ENCODE assay signal across 1 cellular context in the genomic region with DNA sequence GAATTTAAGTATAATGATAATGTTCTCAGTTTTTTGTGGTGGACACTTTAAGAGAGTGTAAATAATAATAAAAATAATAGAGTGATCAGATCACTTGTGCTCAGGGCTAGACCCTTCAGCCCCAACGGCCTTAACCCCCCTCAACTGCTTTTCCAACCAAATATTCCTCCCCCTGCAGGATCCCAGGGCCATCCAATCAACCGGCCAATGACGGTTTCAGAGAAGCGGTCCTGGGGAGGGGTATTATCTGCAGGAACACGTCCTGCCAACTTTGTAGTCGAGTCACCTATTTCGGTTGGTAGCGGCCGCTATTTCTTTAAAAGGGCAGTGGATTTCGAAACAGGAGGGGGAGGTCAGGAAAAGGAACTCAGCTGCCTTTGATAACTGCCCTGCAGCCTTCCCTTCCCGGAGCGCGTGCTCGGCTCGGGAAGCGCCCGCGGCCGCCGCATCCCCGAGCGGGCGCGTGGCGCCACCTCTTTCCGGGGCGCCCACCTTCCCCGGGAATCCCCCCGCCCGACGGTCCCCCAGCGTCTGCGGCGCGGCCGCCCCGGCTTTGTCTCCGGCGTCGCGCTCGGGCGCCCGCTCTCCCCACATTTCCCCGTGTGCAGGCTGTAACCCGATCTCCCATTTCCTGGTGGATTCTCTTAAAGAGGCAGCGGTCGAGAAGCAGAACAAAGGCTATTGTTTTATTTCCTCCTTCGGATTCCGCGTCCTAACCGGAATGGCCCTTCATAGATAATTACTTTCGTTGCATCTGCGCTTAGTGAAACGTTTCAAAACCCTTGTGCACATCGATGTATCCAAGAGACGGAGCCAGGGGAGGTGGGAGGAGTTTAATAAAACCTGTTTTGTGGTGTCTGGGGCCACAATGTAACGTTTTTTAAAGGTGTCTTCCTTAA.
TF ChIP-seq lines count a peak whose summit lies in the region.

No MANE protein-coding gene starts in this region.

TF ChIP-seq in HEK293, 187 proteins besides CTCF, POLR2A, EP300 and RAD21 (continued from another document and continues in another):
- TF ChIP-seq ZNF16 (tag by site-specific recombination; IDR thresholded peaks at IDR 0.05; ENCODE audit: low read depth) (no peak), ZNF223 (tag by site-specific recombination; IDR thresholded peaks at IDR 0.05) (no peak), ZNF138 (tag by site-specific recombination; IDR thresholded peaks at IDR 0.05; ENCODE audit: borderline replicate concordance) (no peak), ZNF596 (tag by site-specific recombination; IDR thresholded peaks at IDR 0.05) (no peak), ZNF174 (tag by site-specific recombination; IDR thresholded peaks at IDR 0.05) (no peak), KLF9 (tag by site-specific recombination; IDR thresholded peaks at IDR 0.05; ENCODE audit: low read depth) (no peak), ZNF354C (tag by site-specific recombination; IDR thresholded peaks at IDR 0.05; ENCODE audit: borderline replicate concordance, low read depth) (no peak), KLF16 (tag by site-specific recombination; IDR thresholded peaks at IDR 0.05) (no peak), ZNF768 (tag by site-specific recombination; IDR thresholded peaks at IDR 0.05) (no peak), BCL11B (tag by site-specific recombination; IDR thresholded peaks at IDR 0.05; ENCODE audit: low read depth) (no peak), ZNF423 (tag by site-specific recombination; IDR thresholded peaks at IDR 0.05) (no peak), ZNF549 (tag by site-specific recombination; IDR thresholded peaks at IDR 0.05) (no peak), MZF1 (tag by site-specific recombination; IDR thresholded peaks at IDR 0.05; ENCODE audit: borderline replicate concordance) (no peak), ZNF785 (tag by site-specific recombination; IDR thresholded peaks at IDR 0.05) (no peak), ZNF248 (tag by site-specific recombination; IDR thresholded peaks at IDR 0.05) (no peak), ZNF266 (tag by site-specific recombination; IDR thresholded peaks at IDR 0.05; ENCODE audit: low read depth) (no peak), ZNF560 (tag by site-specific recombination; IDR thresholded peaks at IDR 0.05; ENCODE audit: borderline replicate concordance) (no peak), ZNF341 (tag by site-specific recombination; IDR thresholded peaks at IDR 0.05; ENCODE audit: low read depth) (peak; percentile 99), ZNF350 (tag by site-specific recombination; IDR thresholded peaks at IDR 0.05) (no peak), HOXC10 (CRISPR knock-in tag; IDR thresholded peaks at IDR 0.05) (no peak), ZBTB20 (tag by site-specific recombination; IDR thresholded peaks at IDR 0.05) (peak; percentile 79; the same call in 1 of the 2 replicates), ZNF202 (tag by site-specific recombination; IDR thresholded peaks at IDR 0.05; ENCODE audit: borderline replicate concordance) (no peak), ZNF747 (tag by site-specific recombination; IDR thresholded peaks at IDR 0.05) (no peak), ZNF146 (tag by site-specific recombination; IDR thresholded peaks at IDR 0.05) (no peak), ZNF433 (tag by site-specific recombination; IDR thresholded peaks at IDR 0.05; ENCODE audit: low read depth) (no peak), ZSCAN16 (tag by site-specific recombination; IDR thresholded peaks at IDR 0.05) (no peak), SP3 (tag by site-specific recombination; IDR thresholded peaks at IDR 0.05) (no peak), KLF8 (tag by site-specific recombination; IDR thresholded peaks at IDR 0.05) (no peak), ZNF48 (tag by site-specific recombination; IDR thresholded peaks at IDR 0.05) (no peak), ZNF521 (tag by site-specific recombination; IDR thresholded peaks at IDR 0.05) (no peak), ZNF670 (tag by site-specific recombination; IDR thresholded peaks at IDR 0.05; ENCODE audit: low read depth) (no peak), TRIM28 (IDR thresholded peaks at IDR 0.05; ENCODE audit: borderline replicate concordance, low read length) (no peak), ZEB2 (tag by site-specific recombination; IDR thresholded peaks at IDR 0.05) (0 out of 2 replicates have a peak, but pooled peaks have one; percentile 63), HOXD13 (CRISPR knock-in tag; IDR thresholded peaks at IDR 0.05; ENCODE audit: borderline replicate concordance) (no peak), GLI2 (tag by site-specific recombination; IDR thresholded peaks at IDR 0.05; ENCODE audit: borderline replicate concordance, low read depth) (no peak), ZNF791 (tag by site-specific recombination; IDR thresholded peaks at IDR 0.05) (no peak), KLF1 (tag by site-specific recombination; IDR thresholded peaks at IDR 0.05) (no peak), ZNF394 (tag by site-specific recombination; IDR thresholded peaks at IDR 0.05; ENCODE audit: borderline replicate concordance) (no peak), ZNF112 (tag by site-specific recombination; IDR thresholded peaks at IDR 0.05) (no peak), ZBTB7A (tag by site-specific recombination; IDR thresholded peaks at IDR 0.05; ENCODE audit: low read depth) (no peak), ZNF121 (tag by site-specific recombination; IDR thresholded peaks at IDR 0.05) (no peak), EGR2 (tag by site-specific recombination; IDR thresholded peaks at IDR 0.05; ENCODE audit: low read depth) (peak; percentile 17)
- TF ChIP-seq, protein P1, sequence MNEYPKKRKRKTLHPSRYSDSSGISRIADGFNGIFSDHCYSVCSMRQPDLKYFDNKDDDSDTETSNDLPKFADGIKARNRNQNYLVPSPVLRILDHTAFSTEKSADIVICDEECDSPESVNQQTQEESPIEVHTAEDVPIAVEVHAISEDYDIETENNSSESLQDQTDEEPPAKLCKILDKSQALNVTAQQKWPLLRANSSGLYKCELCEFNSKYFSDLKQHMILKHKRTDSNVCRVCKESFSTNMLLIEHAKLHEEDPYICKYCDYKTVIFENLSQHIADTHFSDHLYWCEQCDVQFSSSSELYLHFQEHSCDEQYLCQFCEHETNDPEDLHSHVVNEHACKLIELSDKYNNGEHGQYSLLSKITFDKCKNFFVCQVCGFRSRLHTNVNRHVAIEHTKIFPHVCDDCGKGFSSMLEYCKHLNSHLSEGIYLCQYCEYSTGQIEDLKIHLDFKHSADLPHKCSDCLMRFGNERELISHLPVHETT (tag by site-specific recombination; IDR thresholded peaks at IDR 0.05): no peak
- TF ChIP-seq, protein P2, sequence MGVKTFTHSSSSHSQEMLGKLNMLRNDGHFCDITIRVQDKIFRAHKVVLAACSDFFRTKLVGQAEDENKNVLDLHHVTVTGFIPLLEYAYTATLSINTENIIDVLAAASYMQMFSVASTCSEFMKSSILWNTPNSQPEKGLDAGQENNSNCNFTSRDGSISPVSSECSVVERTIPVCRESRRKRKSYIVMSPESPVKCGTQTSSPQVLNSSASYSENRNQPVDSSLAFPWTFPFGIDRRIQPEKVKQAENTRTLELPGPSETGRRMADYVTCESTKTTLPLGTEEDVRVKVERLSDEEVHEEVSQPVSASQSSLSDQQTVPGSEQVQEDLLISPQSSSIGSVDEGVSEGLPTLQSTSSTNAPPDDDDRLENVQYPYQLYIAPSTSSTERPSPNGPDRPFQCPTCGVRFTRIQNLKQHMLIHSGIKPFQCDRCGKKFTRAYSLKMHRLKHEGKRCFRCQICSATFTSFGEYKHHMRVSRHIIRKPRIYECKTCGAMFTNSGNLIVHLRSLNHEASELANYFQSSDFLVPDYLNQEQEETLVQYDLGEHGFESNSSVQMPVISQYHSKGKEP (tag by site-specific recombination; IDR thresholded peaks at IDR 0.05): no peak
- TF ChIP-seq, protein P3, sequence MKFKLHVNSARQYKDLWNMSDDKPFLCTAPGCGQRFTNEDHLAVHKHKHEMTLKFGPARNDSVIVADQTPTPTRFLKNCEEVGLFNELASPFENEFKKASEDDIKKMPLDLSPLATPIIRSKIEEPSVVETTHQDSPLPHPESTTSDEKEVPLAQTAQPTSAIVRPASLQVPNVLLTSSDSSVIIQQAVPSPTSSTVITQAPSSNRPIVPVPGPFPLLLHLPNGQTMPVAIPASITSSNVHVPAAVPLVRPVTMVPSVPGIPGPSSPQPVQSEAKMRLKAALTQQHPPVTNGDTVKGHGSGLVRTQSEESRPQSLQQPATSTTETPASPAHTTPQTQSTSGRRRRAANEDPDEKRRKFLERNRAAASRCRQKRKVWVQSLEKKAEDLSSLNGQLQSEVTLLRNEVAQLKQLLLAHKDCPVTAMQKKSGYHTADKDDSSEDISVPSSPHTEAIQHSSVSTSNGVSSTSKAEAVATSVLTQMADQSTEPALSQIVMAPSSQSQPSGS (tag by site-specific recombination; IDR thresholded peaks at IDR 0.05; ENCODE audit: low read depth): no peak
- TF ChIP-seq, protein P4, sequence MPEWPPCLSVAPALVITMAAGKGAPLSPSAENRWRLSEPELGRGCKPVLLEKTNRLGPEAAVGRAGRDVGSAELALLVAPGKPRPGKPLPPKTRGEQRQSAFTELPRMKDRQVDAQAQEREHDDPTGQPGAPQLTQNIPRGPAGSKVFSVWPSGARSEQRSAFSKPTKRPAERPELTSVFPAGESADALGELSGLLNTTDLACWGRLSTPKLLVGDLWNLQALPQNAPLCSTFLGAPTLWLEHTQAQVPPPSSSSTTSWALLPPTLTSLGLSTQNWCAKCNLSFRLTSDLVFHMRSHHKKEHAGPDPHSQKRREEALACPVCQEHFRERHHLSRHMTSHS (tag by site-specific recombination; IDR thresholded peaks at IDR 0.05): no peak
- TF ChIP-seq, protein P5, sequence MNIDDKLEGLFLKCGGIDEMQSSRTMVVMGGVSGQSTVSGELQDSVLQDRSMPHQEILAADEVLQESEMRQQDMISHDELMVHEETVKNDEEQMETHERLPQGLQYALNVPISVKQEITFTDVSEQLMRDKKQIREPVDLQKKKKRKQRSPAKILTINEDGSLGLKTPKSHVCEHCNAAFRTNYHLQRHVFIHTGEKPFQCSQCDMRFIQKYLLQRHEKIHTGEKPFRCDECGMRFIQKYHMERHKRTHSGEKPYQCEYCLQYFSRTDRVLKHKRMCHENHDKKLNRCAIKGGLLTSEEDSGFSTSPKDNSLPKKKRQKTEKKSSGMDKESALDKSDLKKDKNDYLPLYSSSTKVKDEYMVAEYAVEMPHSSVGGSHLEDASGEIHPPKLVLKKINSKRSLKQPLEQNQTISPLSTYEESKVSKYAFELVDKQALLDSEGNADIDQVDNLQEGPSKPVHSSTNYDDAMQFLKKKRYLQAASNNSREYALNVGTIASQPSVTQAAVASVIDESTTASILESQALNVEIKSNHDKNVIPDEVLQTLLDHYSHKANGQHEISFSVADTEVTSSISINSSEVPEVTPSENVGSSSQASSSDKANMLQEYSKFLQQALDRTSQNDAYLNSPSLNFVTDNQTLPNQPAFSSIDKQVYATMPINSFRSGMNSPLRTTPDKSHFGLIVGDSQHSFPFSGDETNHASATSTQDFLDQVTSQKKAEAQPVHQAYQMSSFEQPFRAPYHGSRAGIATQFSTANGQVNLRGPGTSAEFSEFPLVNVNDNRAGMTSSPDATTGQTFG (tag by site-specific recombination; IDR thresholded peaks at IDR 0.05; ENCODE audit: borderline replicate concordance): no peak
- TF ChIP-seq, protein P6, sequence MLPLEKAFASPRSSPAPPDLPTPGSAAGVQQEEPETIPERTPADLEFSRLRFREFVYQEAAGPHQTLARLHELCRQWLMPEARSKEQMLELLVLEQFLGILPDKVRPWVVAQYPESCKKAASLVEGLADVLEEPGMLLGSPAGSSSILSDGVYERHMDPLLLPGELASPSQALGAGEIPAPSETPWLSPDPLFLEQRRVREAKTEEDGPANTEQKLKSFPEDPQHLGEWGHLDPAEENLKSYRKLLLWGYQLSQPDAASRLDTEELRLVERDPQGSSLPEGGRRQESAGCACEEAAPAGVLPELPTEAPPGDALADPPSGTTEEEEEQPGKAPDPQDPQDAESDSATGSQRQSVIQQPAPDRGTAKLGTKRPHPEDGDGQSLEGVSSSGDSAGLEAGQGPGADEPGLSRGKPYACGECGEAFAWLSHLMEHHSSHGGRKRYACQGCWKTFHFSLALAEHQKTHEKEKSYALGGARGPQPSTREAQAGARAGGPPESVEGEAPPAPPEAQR (tag by site-specific recombination; IDR thresholded peaks at IDR 0.05): no peak
- TF ChIP-seq, protein P7, sequence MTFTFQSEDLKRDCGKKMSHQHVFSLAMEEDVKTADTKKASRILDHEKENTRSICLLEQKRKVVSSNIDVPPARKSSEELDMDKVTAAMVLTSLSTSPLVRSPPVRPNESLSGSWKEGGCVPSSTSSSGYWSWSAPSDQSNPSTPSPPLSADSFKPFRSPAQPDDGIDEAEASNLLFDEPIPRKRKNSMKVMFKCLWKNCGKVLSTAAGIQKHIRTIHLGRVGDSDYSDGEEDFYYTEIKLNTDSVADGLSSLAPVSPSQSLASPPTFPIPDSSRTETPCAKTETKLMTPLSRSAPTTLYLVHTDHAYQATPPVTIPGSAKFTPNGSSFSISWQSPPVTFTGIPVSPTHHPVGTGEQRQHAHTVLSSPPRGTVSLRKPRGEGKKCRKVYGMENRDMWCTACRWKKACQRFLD (tag by site-specific recombination; IDR thresholded peaks at IDR 0.05): no peak
- TF ChIP-seq, protein P8, sequence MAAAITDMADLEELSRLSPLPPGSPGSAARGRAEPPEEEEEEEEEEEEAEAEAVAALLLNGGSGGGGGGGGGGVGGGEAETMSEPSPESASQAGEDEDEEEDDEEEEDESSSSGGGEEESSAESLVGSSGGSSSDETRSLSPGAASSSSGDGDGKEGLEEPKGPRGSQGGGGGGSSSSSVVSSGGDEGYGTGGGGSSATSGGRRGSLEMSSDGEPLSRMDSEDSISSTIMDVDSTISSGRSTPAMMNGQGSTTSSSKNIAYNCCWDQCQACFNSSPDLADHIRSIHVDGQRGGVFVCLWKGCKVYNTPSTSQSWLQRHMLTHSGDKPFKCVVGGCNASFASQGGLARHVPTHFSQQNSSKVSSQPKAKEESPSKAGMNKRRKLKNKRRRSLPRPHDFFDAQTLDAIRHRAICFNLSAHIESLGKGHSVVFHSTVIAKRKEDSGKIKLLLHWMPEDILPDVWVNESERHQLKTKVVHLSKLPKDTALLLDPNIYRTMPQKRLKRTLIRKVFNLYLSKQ (tag by site-specific recombination; IDR thresholded peaks at IDR 0.05; ENCODE audit: borderline replicate concordance): no peak
- TF ChIP-seq, protein P9, sequence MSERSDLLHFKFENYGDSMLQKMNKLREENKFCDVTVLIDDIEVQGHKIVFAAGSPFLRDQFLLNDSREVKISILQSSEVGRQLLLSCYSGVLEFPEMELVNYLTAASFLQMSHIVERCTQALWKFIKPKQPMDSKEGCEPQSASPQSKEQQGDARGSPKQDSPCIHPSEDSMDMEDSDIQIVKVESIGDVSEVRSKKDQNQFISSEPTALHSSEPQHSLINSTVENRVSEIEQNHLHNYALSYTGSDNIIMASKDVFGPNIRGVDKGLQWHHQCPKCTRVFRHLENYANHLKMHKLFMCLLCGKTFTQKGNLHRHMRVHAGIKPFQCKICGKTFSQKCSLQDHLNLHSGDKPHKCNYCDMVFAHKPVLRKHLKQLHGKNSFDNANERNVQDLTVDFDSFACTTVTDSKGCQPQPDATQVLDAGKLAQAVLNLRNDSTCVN (tag by site-specific recombination; optimal IDR thresholded peaks at IDR 0.05): peak; percentile 79
- TF ChIP-seq, protein P10, sequence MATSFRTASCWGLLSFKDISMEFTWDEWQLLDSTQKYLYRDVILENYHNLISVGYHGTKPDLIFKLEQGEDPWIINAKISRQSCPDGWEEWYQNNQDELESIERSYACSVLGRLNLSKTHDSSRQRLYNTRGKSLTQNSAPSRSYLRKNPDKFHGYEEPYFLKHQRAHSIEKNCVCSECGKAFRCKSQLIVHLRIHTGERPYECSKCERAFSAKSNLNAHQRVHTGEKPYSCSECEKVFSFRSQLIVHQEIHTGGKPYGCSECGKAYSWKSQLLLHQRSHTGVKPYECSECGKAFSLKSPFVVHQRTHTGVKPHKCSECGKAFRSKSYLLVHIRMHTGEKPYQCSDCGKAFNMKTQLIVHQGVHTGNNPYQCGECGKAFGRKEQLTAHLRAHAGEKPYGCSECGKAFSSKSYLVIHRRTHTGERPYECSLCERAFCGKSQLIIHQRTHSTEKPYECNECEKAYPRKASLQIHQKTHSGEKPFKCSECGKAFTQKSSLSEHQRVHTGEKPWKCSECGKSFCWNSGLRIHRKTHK (tag by site-specific recombination; IDR thresholded peaks at IDR 0.05): no peak
